22 cellular contexts compared by ENCODE assay signal in genomic region chr12:103817791-103818190, GRCh38. TPM values are rescaled to one million over a fixed set of nuclear protein-coding genes. Genes with fewer than 3 reads are reported as not detected.
A peak's percentile ranks its signal among the peaks of the same experiment; 100 is the strongest.
DNase-seq lines count a peak whose midpoint lies in the region; ATAC-seq, FAIRE-seq and TF ChIP-seq lines count a peak whose summit lies in the region.
"Had no signal": no experiment of that assay in that cellular context is flagged by ENCODE, and none has a peak within 500 bp of the region (broad histone marks: within the 10 kb centered on the region; RNA-seq: fewer than 3 reads in every experiment).

No MANE protein-coding gene starts in this region.

- H3K9me3 Mint-ChIP-seq in WTC11, result peaks cover 15% of the 10 kb centered on the region
- H3K9me3 Mint-ChIP-seq in astrocyte (ENCODE audit: unreplicated experiment), result no peaks in the 10 kb centered on the region

- H3K27me3 ChIP-seq in astrocyte (ENCODE audit: insufficient read depth, low read length) (no peaks in the 10 kb centered on the region), mesendoderm (ENCODE audit: insufficient read depth, low read length, poor library complexity) (no peaks in the 10 kb centered on the region), sigmoid colon (no peaks in the 10 kb centered on the region)
- H3K27me3 ChIP-seq: BLaER1 treated with 17β-estradiol and CSF1 and Interleukin-3, amounts not matched to agents 10 nM and 100 nM had no signal

- no peak overlapping the region for H2BK15ac ChIP-seq in mesendoderm (replicated peaks; ENCODE audit: low read depth)

- no peak overlapping the region for H2AK5ac ChIP-seq in mesendoderm (ENCODE audit: low read length)

- 0 out of 2 replicates have a peak, but pooled peaks cover 3% of the 10 kb centered on the region for H3K4me1 Mint-ChIP-seq in WTC11
- H3K4me1 Mint-ChIP-seq in astrocyte (ENCODE audit: low read depth, unreplicated experiment), result peaks cover 26% of the 10 kb centered on the region
- H3K4me1 Mint-ChIP-seq: B cell had no signal

- H3K27me3 Mint-ChIP-seq in WTC11 (ENCODE audit: low read depth) (no peaks in the 10 kb centered on the region), astrocyte (ENCODE audit: low read depth, unreplicated experiment) (no peaks in the 10 kb centered on the region)
- H3K27me3 Mint-ChIP-seq: B cell; CD4-positive, alpha-beta T cell had no signal

- H4K20me1 ChIP-seq in astrocyte (ENCODE audit: insufficient read depth, low read length), result peaks cover 31% of the 10 kb centered on the region

- H3K79me2 ChIP-seq in astrocyte (ENCODE audit: insufficient read depth, low read length) (peaks cover 81% of the 10 kb centered on the region), mesendoderm (ENCODE audit: control insufficient read depth, insufficient read depth, low read length) (peaks cover 1% of the 10 kb centered on the region)

- H4K5ac ChIP-seq in mesendoderm (ENCODE audit: low read length), result no peak overlapping the region

- H3K27ac Mint-ChIP-seq in WTC11 (peak overlapping the region; percentile 34; the same call in 1 of the 2 replicates), astrocyte (ENCODE audit: unreplicated experiment) (peak overlapping the region; percentile 10)
- H3K27ac Mint-ChIP-seq: B cell; CD4-positive, alpha-beta T cell; CD8-positive, alpha-beta T cell had no signal

- DNase-seq in WTC11 (ENCODE audit: low spot score) (no peak), astrocyte (ENCODE audit: low read depth) (no peak), mesendoderm (peak; percentile 69), sigmoid colon (no peak)
- no peak for DNase-seq in activated naive CD4-positive, alpha-beta T cell (lab: John Stamatoyannopoulos, UW)
- DNase-seq: AML-193; Caco-2; Calu3; CD4-positive, alpha-beta T cell; CD8-positive, alpha-beta T cell; DMS79 treated with DMSO at 0.1 percent for 48 hours; GF-D8 had no signal

- CTCF ChIA-PET in WTC11 (lab: Charles Lee), result no interaction called here

- no peak for FAIRE-seq in astrocyte (lab: Jason Lieb, UNC)
- FAIRE-seq: D721Med, G401.6, GM12891 had no signal

- no CpG with 5 or more reads among the region's 2 CpGs for WGBS in mesendoderm (ENCODE audit: extremely low coverage, insufficient coverage, low lambda C conversion rate)
- WGBS in sigmoid colon, 2 donors, result 79 to 81% methylated on average over 2 of the region's 2 CpGs

- no peak for TF ChIP-seq EP300 in sigmoid colon (IDR thresholded peaks at IDR 0.05)

- H2AFZ ChIP-seq in astrocyte (ENCODE audit: low read depth, low read length), result no peak overlapping the region

- H3K4me2 ChIP-seq in astrocyte (ENCODE audit: low read length) (no peak overlapping the region), mesendoderm (ENCODE audit: low read length) (no peak overlapping the region)
- H3K4me2 ChIP-seq: BLaER1 treated with 17β-estradiol and CSF1 and Interleukin-3, amounts not matched to agents 10 nM and 100 nM had no signal

- H2BK5ac ChIP-seq in mesendoderm (ENCODE audit: low read length), result no peak overlapping the region

- TF ChIP-seq CTCF in WTC11 (IDR thresholded peaks at IDR 0.05) (no peak), astrocyte (IDR thresholded peaks at IDR 0.05; ENCODE audit: insufficient read depth, low read depth, low read length) (no peak), sigmoid colon (IDR thresholded peaks at IDR 0.05) (no peak)

- H3K36me3 ChIP-seq in astrocyte (ENCODE audit: insufficient read depth, low read length) (peaks cover 10% of the 10 kb centered on the region), mesendoderm (ENCODE audit: control insufficient read depth, insufficient read depth, low read length) (no peaks in the 10 kb centered on the region), sigmoid colon (peaks cover 7 to 58% (median 29%) of the 10 kb centered on the region in 4 donors)

- no peak for TF ChIP-seq POLR2A in sigmoid colon (IDR thresholded peaks at IDR 0.05)

- H3K27ac ChIP-seq in astrocyte (ENCODE audit: low read depth, low read length), result no peak overlapping the region
- no peak overlapping the region for H3K27ac ChIP-seq in mesendoderm (ENCODE audit: low read depth, low read length)
- peak overlapping the region in 3 of 4 donors; percentile 24 to 99 (median 96) for H3K27ac ChIP-seq in sigmoid colon
- H3K27ac ChIP-seq: 22Rv1; A549; BLaER1 treated with 17β-estradiol and CSF1 and Interleukin-3, amounts not matched to agents 10 nM and 100 nM; C4-2B had no signal

- H2BK120ac ChIP-seq in mesendoderm (ENCODE audit: low read depth, low read length), result no peak overlapping the region

- H3K56ac ChIP-seq in mesendoderm (ENCODE audit: low read length), result no peak overlapping the region

- H3K9ac ChIP-seq in astrocyte (ENCODE audit: low read length), result no peak overlapping the region
- H3K9ac ChIP-seq in mesendoderm (ENCODE audit: low read length), result no peak overlapping the region
- H3K9ac ChIP-seq: BLaER1 treated with 17β-estradiol and CSF1 and Interleukin-3, amounts not matched to agents 10 nM and 100 nM had no signal

- H3K9me3 ChIP-seq in astrocyte (ENCODE audit: insufficient read depth, low read depth, low read length) (no peaks in the 10 kb centered on the region), sigmoid colon (no peaks in the 10 kb centered on the region)
- H3K9me3 ChIP-seq: Caco-2 had no signal

- H3K4ac ChIP-seq in mesendoderm (ENCODE audit: low read depth, low read length), result no peak overlapping the region

- POLR2A ChIA-PET in WTC11 (lab: Charles Lee), result no interaction called here

- H3K79me1 ChIP-seq in mesendoderm (ENCODE audit: low read length), result peaks cover 6% of the 10 kb centered on the region

- ATAC-seq in WTC11, result no peak
- no peak for ATAC-seq in GM19395 (IDR thresholded peaks at IDR 0.05; ENCODE audit: unreplicated experiment)
- no peak for ATAC-seq in HG03280 (IDR thresholded peaks at IDR 0.05; ENCODE audit: unreplicated experiment)
- ATAC-seq: A549; CD8-positive, alpha-beta T cell had no signal

- intact Hi-C loops in sigmoid colon (cut with DNase I), result no loop called here

- H3K18ac ChIP-seq in mesendoderm (ENCODE audit: low read length), result no peak overlapping the region

- no peak overlapping the region for H4K8ac ChIP-seq in mesendoderm (ENCODE audit: low read depth, low read length)

- H3K23ac ChIP-seq in mesendoderm (ENCODE audit: low read length), result no peak overlapping the region

- no peak overlapping the region for H3K4me3 ChIP-seq in astrocyte (ENCODE audit: insufficient read depth, low read depth, low read length)
- no peak overlapping the region for H3K4me3 ChIP-seq in mesendoderm (ENCODE audit: low read length)
- H3K4me3 ChIP-seq in sigmoid colon, result no peak overlapping the region
- H3K4me3 ChIP-seq: A549; BLaER1 treated with 17β-estradiol and CSF1 and Interleukin-3, amounts not matched to agents 10 nM and 100 nM had no signal

- H3K4me1 ChIP-seq in astrocyte (ENCODE audit: insufficient read depth, low read length) (peaks cover 7% of the 10 kb centered on the region), mesendoderm (ENCODE audit: control insufficient read depth, low read depth, low read length) (no peaks in the 10 kb centered on the region), sigmoid colon (peaks cover 0 to 98% (median 89%) of the 10 kb centered on the region in 4 donors)
- H3K4me1 ChIP-seq: Caco-2 had no signal

- H3K36me3 Mint-ChIP-seq in WTC11 (peaks cover 23% of the 10 kb centered on the region), astrocyte (ENCODE audit: low read depth, unreplicated experiment) (peaks cover 5% of the 10 kb centered on the region)

- H3K4me3 Mint-ChIP-seq in WTC11 (no peak overlapping the region), astrocyte (ENCODE audit: unreplicated experiment) (no peak overlapping the region)
- H3K4me3 Mint-ChIP-seq: B cell; CD4-positive, alpha-beta T cell; CD8-positive, alpha-beta T cell had no signal

TF ChIP-seq in WTC11, 78 proteins besides CTCF, POLR2A, EP300 and RAD21:
- TF ChIP-seq ATF1 (CRISPR knock-in tag; IDR thresholded peaks at IDR 0.05) (no peak), TEAD1 (CRISPR knock-in tag; IDR thresholded peaks at IDR 0.05) (no peak), NR1H2 (CRISPR knock-in tag; IDR thresholded peaks at IDR 0.05) (no peak), ATF2 (CRISPR knock-in tag; IDR thresholded peaks at IDR 0.05; ENCODE audit: borderline replicate concordance, low read depth) (no peak)

RNA-seq across cellular contexts. Expression of gene NT5DC3, which starts 23.2 kb away (rescaled TPM):
- total RNA-seq in WTC11 (2021) (12.2 to 12.8 TPM (median 12.5 TPM) in 3 replicates), astrocyte (12.0 and 13.6 TPM in 2 replicates), sigmoid colon (100 to 1,000 TPM; 179 to 346 (median 240) TPM)
- polyA plus RNA-seq in mesendoderm (2013, experiment 1 of 2), result 3.4 TPM
- polyA plus RNA-seq in mesendoderm (2013, experiment 2 of 2), result 3.0 TPM
- polyA plus RNA-seq in sigmoid colon, result 1 to 10 TPM in 2 of 3 donors, under 1 TPM in 1; 0.23 to 6.8 (median 1.8) TPM

Comparison
In these comparisons a context has a peak if more than half of its experiments do, and no peak if none do; other contexts are left out.
1. H3K27ac ChIP-seq: peak in sigmoid colon (3 of 4); none in astrocyte (single experiment) and mesendoderm (single experiment).
2. RNA of gene NT5DC3, which starts 23.2 kb away (total RNA-seq): 179 to 346 TPM in sigmoid colon; 12.0 to 13.6 TPM in astrocyte and 12.2 to 12.8 TPM in WTC11; every median in the first group is over 10 times any median in the second.